Comparison of ENCODE assay signal across 19 cellular contexts in the genomic region with DNA sequence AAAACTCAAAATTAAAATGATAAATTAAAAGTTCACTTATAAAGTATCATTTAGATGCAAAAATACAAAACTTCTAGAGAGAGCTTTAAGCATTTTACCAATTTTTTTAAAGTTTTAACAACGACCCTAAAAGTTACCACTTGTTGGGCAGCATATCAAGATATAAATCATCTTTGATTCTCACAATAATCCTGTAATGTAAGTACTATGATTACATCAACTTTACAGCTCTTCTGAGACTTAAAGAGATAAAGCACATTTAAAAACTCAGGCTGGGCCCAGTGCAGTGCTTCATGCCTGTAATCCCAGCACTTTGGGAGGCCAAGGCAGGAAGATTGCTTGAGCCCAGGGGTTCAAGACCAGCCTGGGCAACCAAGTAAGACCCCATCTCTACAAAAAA.
DNase-seq lines count a peak whose midpoint lies in the region; ATAC-seq, FAIRE-seq and TF ChIP-seq lines count a peak whose summit lies in the region.
"Had no signal": no experiment of that assay in that cellular context is flagged by ENCODE, and none has a peak within 500 bp of the region (broad histone marks: within the 10 kb centered on the region; RNA-seq: fewer than 3 reads in every experiment).

No MANE protein-coding gene starts in this region.

- POLR2A ChIA-PET in HEK293T (lab: Yijun Ruan, JAX) = no interaction called here

- TF ChIP-seq CTCF in mesothelial cell of epicardium (IDR thresholded peaks at IDR 0.05; ENCODE audit: unreplicated experiment) = no peak

- FAIRE-seq in A204.1 (lab: Jason Lieb, UNC) = peak; percentile 37
- FAIRE-seq: A549, D721Med, G401.6, GM12891, GM19239 had no signal

- H3K27ac Mint-ChIP-seq in mesothelial cell of epicardium = peak overlapping the region; percentile 55
- H3K27ac Mint-ChIP-seq: B cell; CD4-positive, alpha-beta T cell; CD8-positive, alpha-beta T cell had no signal

- peaks cover 12% of the 10 kb centered on the region for H3K9me3 Mint-ChIP-seq in mesothelial cell of epicardium
- H3K9me3 Mint-ChIP-seq: CD8-positive, alpha-beta T cell had no signal

- no peak overlapping the region for H3K4me3 Mint-ChIP-seq in mesothelial cell of epicardium
- H3K4me3 Mint-ChIP-seq: B cell; CD4-positive, alpha-beta T cell; CD8-positive, alpha-beta T cell had no signal

- ATAC-seq in GM21515 (IDR thresholded peaks at IDR 0.05; ENCODE audit: unreplicated experiment) = no peak
- ATAC-seq: A549; CD8-positive, alpha-beta T cell had no signal

- CTCF ChIA-PET in HEK293T (lab: Yijun Ruan, JAX) = interaction anchor here (1.1 kb wide), 1 partner anchor 11 kb away, joined by 3 read pairs; no protein-coding TSS in a partner anchor

- H3K27me3 Mint-ChIP-seq in mesothelial cell of epicardium (ENCODE audit: low read depth) = no peaks in the 10 kb centered on the region
- H3K27me3 Mint-ChIP-seq: B cell; CD4-positive, alpha-beta T cell had no signal

- DNase-seq in HEK293T (ENCODE audit: extremely low spot score) = no peak
- no peak for DNase-seq in mesothelial cell of epicardium (ENCODE audit: low spot score in 2 of 2, unreplicated experiment in 2 of 2)
- DNase-seq in NCI-H446 (lab: John Stamatoyannopoulos, UW) = no peak
- DNase-seq: 8988T; AML-193; Caco-2; Calu3; CD4-positive, alpha-beta T cell; CD8-positive, alpha-beta T cell; DMS79 treated with DMSO at 0.1 percent for 48 hours; GF-D8 had no signal

- H3K4me1 Mint-ChIP-seq in mesothelial cell of epicardium = peaks cover 22% of the 10 kb centered on the region
- H3K4me1 Mint-ChIP-seq: B cell had no signal

- H3K36me3 Mint-ChIP-seq in mesothelial cell of epicardium = no peaks in the 10 kb centered on the region
- H3K36me3 Mint-ChIP-seq: CD8-positive, alpha-beta T cell had no signal

TF ChIP-seq in HEK293T, 16 proteins besides CTCF, POLR2A, EP300 and RAD21:
- TF ChIP-seq HDGF (IDR thresholded peaks at IDR 0.05; ENCODE audit: borderline replicate concordance) = no peak
- TF ChIP-seq NFRKB (IDR thresholded peaks at IDR 0.05) = no peak
- TF ChIP-seq, protein P1, sequence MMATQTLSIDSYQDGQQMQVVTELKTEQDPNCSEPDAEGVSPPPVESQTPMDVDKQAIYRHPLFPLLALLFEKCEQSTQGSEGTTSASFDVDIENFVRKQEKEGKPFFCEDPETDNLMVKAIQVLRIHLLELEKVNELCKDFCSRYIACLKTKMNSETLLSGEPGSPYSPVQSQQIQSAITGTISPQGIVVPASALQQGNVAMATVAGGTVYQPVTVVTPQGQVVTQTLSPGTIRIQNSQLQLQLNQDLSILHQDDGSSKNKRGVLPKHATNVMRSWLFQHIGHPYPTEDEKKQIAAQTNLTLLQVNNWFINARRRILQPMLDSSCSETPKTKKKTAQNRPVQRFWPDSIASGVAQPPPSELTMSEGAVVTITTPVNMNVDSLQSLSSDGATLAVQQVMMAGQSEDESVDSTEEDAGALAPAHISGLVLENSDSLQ (IDR thresholded peaks at IDR 0.05) = peak; percentile 77
- no peak for TF ChIP-seq SP1 (IDR thresholded peaks at IDR 0.05)
- no peak for TF ChIP-seq LEF1 (IDR thresholded peaks at IDR 0.05; ENCODE audit: borderline replicate concordance)
- no peak for TF ChIP-seq ELF4 (IDR thresholded peaks at IDR 0.05)
- TF ChIP-seq FOXK2 (IDR thresholded peaks at IDR 0.05) = no peak
- TF ChIP-seq BHLHE40 (IDR thresholded peaks at IDR 0.05; ENCODE audit: borderline replicate concordance) = no peak
- TF ChIP-seq FOXM1 (IDR thresholded peaks at IDR 0.05; ENCODE audit: borderline replicate concordance) = no peak
- TF ChIP-seq ARNT (IDR thresholded peaks at IDR 0.05) = peak; percentile 56; the same call in 1 of the 2 replicates
- TF ChIP-seq CTBP1 (IDR thresholded peaks at IDR 0.05; ENCODE audit: borderline replicate concordance) = no peak
